In genomic region chr11:120343429-120343828, GRCh38 we compare ENCODE assay signal across 12 cellular contexts. TPM values are rescaled to one million over a fixed set of nuclear protein-coding genes. Genes with fewer than 3 reads are reported as not detected.
DNase-seq lines count a peak whose midpoint lies in the region; ATAC-seq lines count a peak whose summit lies in the region.
"Had no signal": no experiment of that assay in that cellular context is flagged by ENCODE, and none has a peak within 500 bp of the region (broad histone marks: within the 10 kb centered on the region; RNA-seq: fewer than 3 reads in every experiment).

No MANE protein-coding gene starts in this region.

- H3K9me3 Mint-ChIP-seq in naive B cell: peaks cover 0 to 7% (median 2%) of the 10 kb centered on the region in 7 donors

- DNase-seq in OCI-M1 (lab: John Stamatoyannopoulos, UW) (peak; percentile 61), naive B cell (peak; percentile 9), AG20443 (ENCODE audit: low spot score) (no peak), NOMO-1 (lab: John Stamatoyannopoulos, UW; ENCODE audit: unreplicated experiment in 2 of 2) (no peak), NCI-H1092 treated with DMSO at 0.1 percent for 48 hours (lab: John Stamatoyannopoulos, UW) (no peak)
- DNase-seq: activated naive CD8-positive, alpha-beta T cell treated with anti-CD3 and anti-CD28 coated beads for 36 hours; left cardiac atrium; stimulated activated naive CD8-positive, alpha-beta T cell treated with anti-CD3 and anti-CD28 coated beads, Interleukin-15, Interleukin-2, amounts not matched to agents 100 U/mL and 50 U/mL, for 24 hours had no signal

- ATAC-seq in GM18867 (IDR thresholded peaks at IDR 0.05; ENCODE audit: unreplicated experiment) (peak; percentile 40), HG02610 (IDR thresholded peaks at IDR 0.05; ENCODE audit: unreplicated experiment) (peak; percentile 53), naive B cell (ENCODE audit: low read depth in 2 of 2) (peak in 1 of 2 donors; percentile 28), HG02970 (IDR thresholded peaks at IDR 0.05; ENCODE audit: low FRiP score, unreplicated experiment) (no peak)

- H3K27me3 Mint-ChIP-seq in naive B cell: peaks cover 54 to 65% (median 64%) of the 10 kb centered on the region in 3 donors

- peaks cover 0 to 4% of the 10 kb centered on the region in 2 donors for H3K36me3 Mint-ChIP-seq in naive B cell

- peaks cover 27 to 41% (median 34%) of the 10 kb centered on the region in 3 donors for H3K4me1 Mint-ChIP-seq in naive B cell

- no peak overlapping the region for H3K4me3 Mint-ChIP-seq in naive B cell
- H3K4me3 Mint-ChIP-seq: activated naive CD8-positive, alpha-beta T cell treated with anti-CD3 and anti-CD28 coated beads for 36 hours; T-helper 2 cell treated with Interferon-gamma antibody and Interleukin-4, amounts not matched to agents 5 μg/mL and 100 μg/mL, for 36 hours had no signal

- no peak overlapping the region for H3K27ac Mint-ChIP-seq in naive B cell
- H3K27ac Mint-ChIP-seq: activated naive CD8-positive, alpha-beta T cell treated with anti-CD3 and anti-CD28 coated beads for 36 hours; T-helper 2 cell treated with Interferon-gamma antibody and Interleukin-4, amounts not matched to agents 5 μg/mL and 100 μg/mL, for 36 hours had no signal

RNA-seq across cellular contexts. Expression of gene ARHGEF12, which starts 7.2 kb away (rescaled TPM):
- 1 to 10 TPM in 5 of 6 donors, not detected in 1; 2.3 to 4.3 (median 3.6) TPM for polyA plus RNA-seq in naive B cell (ENCODE audit: low read depth in 6 of 6)

RNA-seq across cellular contexts. Expression of gene TLCD5, which starts 18.3 kb away (rescaled TPM):
- polyA plus RNA-seq in naive B cell (ENCODE audit: low read depth in 6 of 6): not detected

Comparison
In these comparisons a context has a peak if more than half of its experiments do, and no peak if none do; other contexts are left out.
1. DNase-seq: peak in OCI-M1 (single experiment) and naive B cell (single experiment); none in AG20443 (single experiment), NOMO-1 (0 of 2) and NCI-H1092 treated with DMSO at 0.1 percent for 48 hours (single experiment).